ENCODE assay signal across 25 cellular contexts in the genomic region with DNA sequence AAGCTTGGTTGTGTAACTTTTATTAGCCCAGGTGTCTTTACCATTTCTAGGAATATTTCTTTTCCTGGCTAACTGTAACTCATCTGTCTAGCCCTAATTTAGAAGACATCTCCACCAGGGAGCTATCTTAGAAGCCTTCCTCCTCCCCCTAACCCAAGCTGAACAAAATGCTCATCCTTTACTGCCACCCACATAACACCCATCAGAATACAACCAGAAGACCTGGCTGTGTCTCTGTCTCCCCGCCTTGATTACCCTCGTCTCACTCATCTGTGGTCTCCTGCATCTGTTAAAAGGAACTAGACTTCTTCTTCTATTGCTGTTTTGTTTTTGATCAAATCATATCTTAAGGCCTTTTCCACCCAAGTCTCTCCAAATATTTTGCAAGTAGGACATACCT.
"Had no signal": no experiment of that assay in that cellular context is flagged by ENCODE, and none has a peak within 500 bp of the region (broad histone marks: within the 10 kb centered on the region; RNA-seq: fewer than 3 reads in every experiment).

No MANE protein-coding gene starts in this region.

- H3K36me3 ChIP-seq: adrenal gland, ascending aorta, brain microvascular endothelial cell, left lung, stomach, suprapubic skin, transverse colon, uterus, WERI-Rb-1 had no signal

- H3K27me3 Mint-ChIP-seq: activated T-helper 17 cell treated with anti-CD3 and anti-CD28 coated beads, Interleukin-2, amount 50 U/mL, for 72 hours had no signal

- H3K4me1 ChIP-seq: adrenal gland, ascending aorta, uterus had no signal

- ATAC-seq: activated CD8-positive, alpha-beta memory T cell treated with anti-CD3 and anti-CD28 coated beads, Interleukin-2, amount 10 ng/mL, durations not matched to agents 7 days and 5 days; left lung; natural killer cell had no signal

- H3K79me2 ChIP-seq: hepatocyte had no signal

- H3K4me3 Mint-ChIP-seq: activated CD8-positive, alpha-beta memory T cell treated with anti-CD3 and anti-CD28 coated beads, Interleukin-2, amount 10 ng/mL, durations not matched to agents 7 days and 5 days; natural killer cell had no signal

- H2AFZ ChIP-seq: hepatocyte had no signal

- DNase-seq: activated CD4-positive, alpha-beta T cell treated with anti-CD3 and anti-CD28 coated beads for 1 hour; activated CD4-positive, alpha-beta T cell treated with anti-CD3 and anti-CD28 coated beads, Interleukin-2, amount 50 U/mL, for 4 hours; activated CD8-positive, alpha-beta memory T cell treated with anti-CD3 and anti-CD28 coated beads, Interleukin-2, amount 10 ng/mL, durations not matched to agents 7 days and 5 days; activated naive CD4-positive, alpha-beta T cell treated with Interleukin-2 at 50 U/mL for 16 hours; adrenal gland; brain microvascular endothelial cell; caudate nucleus; effector memory CD4-positive, alpha-beta T cell; foreskin melanocyte; glutamatergic neuron; kidney glomerular epithelial cell; left lung; midbrain; natural killer cell; stimulated activated CD4-positive, alpha-beta T cell treated with anti-CD3 and anti-CD28 coated beads, Interleukin-2, amount 100 ng/mL, for 48 hours; stimulated activated CD8-positive, alpha-beta memory T cell treated with anti-CD3 and anti-CD28 coated beads, Interleukin-4, amount 100 ng/mL, for 48 hours; stomach; T-helper 1 cell; transverse colon; uterus; WERI-Rb-1 had no signal

- H3K4me2 ChIP-seq: hepatocyte had no signal

- H3K9me3 Mint-ChIP-seq: activated T-helper 17 cell treated with anti-CD3 and anti-CD28 coated beads, Interleukin-2, amount 50 U/mL, for 72 hours; natural killer cell had no signal

- H3K27ac Mint-ChIP-seq: activated CD8-positive, alpha-beta memory T cell treated with anti-CD3 and anti-CD28 coated beads, Interleukin-2, amount 10 ng/mL, durations not matched to agents 7 days and 5 days; activated T-helper 17 cell treated with anti-CD3 and anti-CD28 coated beads, Interleukin-2, amount 50 U/mL, for 72 hours; natural killer cell had no signal

- H3K27me3 ChIP-seq: adrenal gland, ascending aorta, brain microvascular endothelial cell, hepatocyte, left lung, stomach, suprapubic skin, transverse colon, uterus had no signal

- H3K36me3 Mint-ChIP-seq: natural killer cell had no signal

- H3K4me3 ChIP-seq: adrenal gland, ascending aorta, hepatocyte, left lung, stomach, suprapubic skin, transverse colon, uterus had no signal

- H3K27ac ChIP-seq: adrenal gland, ascending aorta, brain microvascular endothelial cell, hepatocyte, left lung, stomach, suprapubic skin, transverse colon, uterus, WERI-Rb-1 had no signal
